9 cellular contexts compared by ENCODE assay signal in the genomic region with DNA sequence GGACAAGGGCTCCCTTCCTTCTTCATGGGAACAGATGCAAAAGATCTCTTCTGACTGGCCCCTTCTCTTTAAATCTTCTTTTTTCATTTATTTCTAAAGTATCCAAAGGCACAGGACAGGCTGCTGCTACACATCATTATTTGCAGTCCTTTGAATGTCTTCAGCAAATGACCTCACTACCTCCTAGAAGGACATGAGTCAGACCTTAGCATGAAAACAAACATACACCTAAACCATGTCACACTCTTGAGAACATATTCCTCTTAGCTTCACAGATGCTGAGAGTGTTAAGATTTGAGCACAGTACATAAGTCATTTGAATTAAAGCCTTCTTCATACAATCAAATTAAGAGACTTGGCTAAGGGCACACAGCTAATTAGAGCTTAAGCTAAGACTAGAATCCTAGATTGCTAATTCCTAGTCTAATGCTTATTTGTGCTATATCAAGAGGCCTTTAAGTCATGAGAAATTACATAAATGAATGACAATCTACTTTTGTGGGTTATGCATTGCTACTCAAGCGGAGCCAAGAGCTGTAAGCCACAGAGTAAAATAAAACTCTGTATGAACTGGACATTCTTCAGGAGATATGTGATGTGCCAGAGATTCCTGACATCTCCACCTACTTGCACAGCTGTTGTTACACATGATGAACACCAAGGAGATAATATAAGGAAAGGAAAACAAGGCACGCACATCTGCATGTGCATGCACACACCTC.
A peak's percentile ranks its signal among the peaks of the same experiment; 100 is the strongest.
DNase-seq lines count a peak whose midpoint lies in the region; ATAC-seq and TF ChIP-seq lines count a peak whose summit lies in the region.
"Had no signal": no experiment of that assay in that cellular context is flagged by ENCODE, and none has a peak within 500 bp of the region (broad histone marks: within the 10 kb centered on the region; RNA-seq: fewer than 3 reads in every experiment).

No MANE protein-coding gene starts in this region.

- H3K36me3 ChIP-seq in adrenal gland (replicated peaks in 1 of 2) (no peaks in the 10 kb centered on the region), body of pancreas (replicated peaks in 1 of 2; ENCODE audit: insufficient read depth in 1 of 2, low read depth in 2 of 2) (no peaks in the 10 kb centered on the region)

- no peaks in the 10 kb centered on the region for H3K9me3 ChIP-seq in adrenal gland (replicated peaks in 1 of 3)
- no peaks in the 10 kb centered on the region for H3K9me3 ChIP-seq in body of pancreas

- TF ChIP-seq CTCF in adrenal gland (IDR thresholded peaks at IDR 0.05) (no peak), body of pancreas (IDR thresholded peaks at IDR 0.05) (no peak)

- H3K4me3 ChIP-seq in adrenal gland (no peak overlapping the region), body of pancreas (no peak overlapping the region)

- 75 to 82% (median 75%) methylated on average over 2 of the region's 2 CpGs for WGBS in adrenal gland, 4 donors
- 84 to 94% methylated on average over 2 of the region's 2 CpGs for WGBS in body of pancreas, 2 donors

- peaks cover 0 to 9% of the 10 kb centered on the region in 2 donors for H3K4me1 ChIP-seq in adrenal gland (replicated peaks in 1 of 2)
- H3K4me1 ChIP-seq in body of pancreas = no peaks in the 10 kb centered on the region

- TF ChIP-seq POLR2A in adrenal gland (IDR thresholded peaks at IDR 0.05) (no peak), body of pancreas (IDR thresholded peaks at IDR 0.05) (no peak)

- H3K27ac ChIP-seq in epithelial cell of prostate (peak overlapping the region; percentile 36), adrenal gland (peak overlapping the region in 1 of 5 donors; percentile 46), body of pancreas (no peak overlapping the region)

- ATAC-seq in GM19328 (IDR thresholded peaks at IDR 0.05; ENCODE audit: unreplicated experiment) = peak; percentile 73
- ATAC-seq in HG03159 (IDR thresholded peaks at IDR 0.05; ENCODE audit: unreplicated experiment) = peak; percentile 86
- ATAC-seq in body of pancreas = no peak

- DNase-seq in AG08395 (ENCODE audit: low spot score) (peak; percentile 48), epithelial cell of prostate (ENCODE audit: low read depth, low spot score) (no peak), adrenal gland (no peak), NCI-H510A treated with DMSO at 0.1 percent for 48 hours (lab: John Stamatoyannopoulos, UW) (no peak), iPS-NIHi11 (ENCODE audit: low spot score) (no peak), body of pancreas (no peak)
- DNase-seq: activated CD8-positive, alpha-beta memory T cell treated with anti-CD3 and anti-CD28 coated beads, Interleukin-2, amount 50 U/mL, for 4 hours had no signal

- intact Hi-C loops in adrenal gland (cut with DNase I) (no loop called here), body of pancreas (cut with DNase I) (no loop called here)

- H3K27me3 ChIP-seq in adrenal gland (no peaks in the 10 kb centered on the region), body of pancreas (no peaks in the 10 kb centered on the region)
